In genomic region chr11:117143871-117144476, GRCh38 we compare ENCODE assay signal across 8 cellular contexts. TPM values are rescaled to one million over a fixed set of nuclear protein-coding genes. Genes with fewer than 3 reads are reported as not detected.
DNase-seq lines count a peak whose midpoint lies in the region; ATAC-seq and TF ChIP-seq lines count a peak whose summit lies in the region.

PAFAH1B2 (plus strand) TSS chr11:117144287; CDS start chr11:117152448, 8,161 bp downstream.

- 0% methylated on average over 42 to 48 of the region's 48 CpGs for WGBS in esophagus, 2 donors

- no peaks in the 10 kb centered on the region for H3K36me3 ChIP-seq in KMS-11 (ENCODE audit: insufficient read depth)
- H3K36me3 ChIP-seq in Panc1 (ENCODE audit: control insufficient read depth, insufficient read depth, low read length) = peaks cover 10% of the 10 kb centered on the region
- H3K36me3 ChIP-seq in esophagus (ENCODE audit: control insufficient read depth in 2 of 2, insufficient read depth in 2 of 2, low read length in 1 of 2) = peaks cover 0 to 7% of the 10 kb centered on the region in 2 donors
- peaks cover 6% of the 10 kb centered on the region for H3K36me3 ChIP-seq in mucosa of stomach (ENCODE audit: control insufficient read depth, insufficient read depth, low read length)

- H4K20me1 ChIP-seq in KMS-11 (ENCODE audit: insufficient read depth) = no peaks in the 10 kb centered on the region; the same call in 1 of the 2 replicates

- BruUV-seq in Panc1 (replicated peaks; lab: Mats Ljungman, UMichigan) = no TSS peak

- H2AFZ ChIP-seq in KMS-11 (ENCODE audit: low read depth) = peak within 1 kb of the TSS; percentile 99

- H3K79me2 ChIP-seq in KMS-11 (ENCODE audit: insufficient read depth, low read depth) = peaks cover 43% of the 10 kb centered on the region

- H3K4me1 Mint-ChIP-seq in activated T-cell treated with anti-CD3 and anti-CD28 coated beads, Interleukin-2, amount 50 U/mL, for 4 hours (ENCODE audit: low read depth) = peaks cover 40% of the 10 kb centered on the region

- peak within 1 kb of the TSS; percentile 100 for H3K4me3 Mint-ChIP-seq in activated T-cell treated with anti-CD3 and anti-CD28 coated beads, Interleukin-2, amount 50 U/mL, for 4 hours

- CTCF ChIA-PET in Panc1 (lab: Charles Lee) = interaction anchor here (0.5 to 1.2 kb wide), 6 partner anchors 13 to 358 kb away, joined by 3 to 13 read pairs (median 7); no protein-coding TSS in a partner anchor

- H3K9me3 ChIP-seq in Panc1 (ENCODE audit: control insufficient read depth, insufficient read depth, low read depth, low read length) = no peaks in the 10 kb centered on the region
- H3K9me3 ChIP-seq in esophagus (ENCODE audit: control insufficient read depth in 2 of 2, insufficient read depth in 1 of 2, low read depth in 1 of 2, low read length in 1 of 2) = no peaks in the 10 kb centered on the region
- no peaks in the 10 kb centered on the region for H3K9me3 ChIP-seq in mucosa of stomach (ENCODE audit: control insufficient read depth, low read length)

- H3K9ac ChIP-seq in KMS-11 = peak within 1 kb of the TSS; percentile 66; the same call in 1 of the 2 replicates
- peak within 1 kb of the TSS; percentile 73 for H3K9ac ChIP-seq in mucosa of stomach (ENCODE audit: low read length)

- peaks cover 13% of the 10 kb centered on the region for H3K27me3 Mint-ChIP-seq in activated T-cell treated with anti-CD3 and anti-CD28 coated beads, Interleukin-2, amount 50 U/mL, for 4 hours (ENCODE audit: low read depth)

- peaks cover 10% of the 10 kb centered on the region for H3K36me3 Mint-ChIP-seq in activated T-cell treated with anti-CD3 and anti-CD28 coated beads, Interleukin-2, amount 50 U/mL, for 4 hours (ENCODE audit: insufficient read depth)

- intact Hi-C loops in Panc1 (cut with micrococcal nuclease; ENCODE audit: unreplicated experiment) = no loop called here

- H3K4me1 ChIP-seq in KMS-11 (ENCODE audit: low read depth, poor library complexity, severe bottlenecking) (peaks cover 23% of the 10 kb centered on the region), Panc1 (ENCODE audit: control insufficient read depth, insufficient read depth, low read length) (peaks cover 18% of the 10 kb centered on the region), esophagus (ENCODE audit: control insufficient read depth in 2 of 2, insufficient read depth in 2 of 2, low read length in 1 of 2) (peaks cover 0 to 2% of the 10 kb centered on the region in 2 donors), mucosa of stomach (ENCODE audit: control insufficient read depth, insufficient read depth, low read length) (peaks cover 19% of the 10 kb centered on the region)

- H3K4me3 ChIP-seq in KMS-11 (IDR thresholded peaks at IDR 0.05; ENCODE audit: insufficient read depth, low read depth, low read length) (no peak within 1 kb of the TSS), Panc1 (ENCODE audit: low read depth in 2 of 2, low read length in 2 of 2) (peak within 1 kb of the TSS; percentile 97 to 100), esophagus (ENCODE audit: low read depth in 1 of 2, low read length in 2 of 2) (peak within 1 kb of the TSS; percentile 85 to 89), mucosa of stomach (ENCODE audit: low read length) (peak within 1 kb of the TSS; percentile 99)

- POLR2A ChIA-PET in Panc1 (lab: Charles Lee) = interaction anchor here (0.6 to 0.9 kb wide), 5 partner anchors 19 to 400 kb away, joined by 3 to 7 read pairs (median 4); partner anchors contain the start of gene CEP164

- H3K27me3 ChIP-seq in KMS-11 (ENCODE audit: insufficient read depth, low read depth) = no peaks in the 10 kb centered on the region
- no peaks in the 10 kb centered on the region for H3K27me3 ChIP-seq in Panc1 (ENCODE audit: control insufficient read depth, insufficient read depth, low read length)
- no peaks in the 10 kb centered on the region for H3K27me3 ChIP-seq in esophagus (ENCODE audit: control insufficient read depth in 1 of 2, insufficient read depth in 2 of 2, low read length in 2 of 2)
- H3K27me3 ChIP-seq in mucosa of stomach (ENCODE audit: control insufficient read depth, insufficient read depth, low read length) = no peaks in the 10 kb centered on the region

- peak; percentile 96 for DNase-seq in DMS79 treated with DMSO at 0.1 percent for 48 hours (lab: John Stamatoyannopoulos, UW)
- peak; percentile 81 for DNase-seq in Panc1 (ENCODE audit: low read depth, low spot score)
- DNase-seq in activated T-cell treated with anti-CD3 and anti-CD28 coated beads, Interleukin-2, amount 50 U/mL, for 4 hours = peak; percentile 95
- DNase-seq in stimulated activated CD8-positive, alpha-beta memory T cell treated with anti-CD3 and anti-CD28 coated beads, Interleukin-4, amount 100 ng/mL, for 48 hours = peak; percentile 98

- no peaks in the 10 kb centered on the region for H3K9me3 Mint-ChIP-seq in activated T-cell treated with anti-CD3 and anti-CD28 coated beads, Interleukin-2, amount 50 U/mL, for 4 hours

- H3K4me2 ChIP-seq in KMS-11 = peak within 1 kb of the TSS; percentile 80

- TF ChIP-seq CTCF in KMS-11 (conservative IDR thresholded peaks at IDR 0.05; ENCODE audit: low read depth, low read length) (no peak), Panc1 (IDR thresholded peaks at IDR 0.05) (no peak)

- H3K27ac ChIP-seq in KMS-11 (peak within 1 kb of the TSS; percentile 45; the same call in 1 of the 2 replicates), Panc1 (ENCODE audit: low read length) (peak within 1 kb of the TSS; percentile 100), esophagus (ENCODE audit: low read depth in 2 of 2, low read length in 1 of 2) (peak within 1 kb of the TSS; percentile 96 to 98)

- in situ Hi-C loops in Panc1 (cut with HindIII; ENCODE audit: low pct_unique_long_range_greater_than_20kb, low sequenced_read_pairs) = no loop called here

- peak; percentile 91 for ATAC-seq in GM21786 (IDR thresholded peaks at IDR 0.05; ENCODE audit: unreplicated experiment)
- ATAC-seq in Panc1 = peak; percentile 98
- ATAC-seq in activated T-cell treated with anti-CD3 and anti-CD28 coated beads, Interleukin-2, amount 50 U/mL, for 4 hours = peak; percentile 94 to 95

RNA-seq across cellular contexts. Expression of gene PAFAH1B2, which starts in this region (rescaled TPM):
- total RNA-seq in Panc1 (2021; ENCODE audit: unreplicated experiment) = 179 TPM
- polyA plus RNA-seq in Panc1 (2012; ENCODE audit: insufficient read length) = 118 TPM
- 10 to 100 TPM; 73.9 to 81.2 (median 80.0) TPM for total RNA-seq in activated T-cell treated with anti-CD3 and anti-CD28 coated beads, Interleukin-2, amount 50 U/mL, for 4 hours
- 10 to 100 TPM; 13.9 to 14.0 TPM for polyA plus RNA-seq in esophagus

Comparison
In these comparisons a context has a peak if more than half of its experiments do, and no peak if none do; other contexts are left out.
1. H3K27ac ChIP-seq: peak in every context shown above with its lines; median percentile 100 in Panc1; 97 in esophagus; 45 in KMS-11.